ENCODE assay signal across 1 cellular context in the genomic region with DNA sequence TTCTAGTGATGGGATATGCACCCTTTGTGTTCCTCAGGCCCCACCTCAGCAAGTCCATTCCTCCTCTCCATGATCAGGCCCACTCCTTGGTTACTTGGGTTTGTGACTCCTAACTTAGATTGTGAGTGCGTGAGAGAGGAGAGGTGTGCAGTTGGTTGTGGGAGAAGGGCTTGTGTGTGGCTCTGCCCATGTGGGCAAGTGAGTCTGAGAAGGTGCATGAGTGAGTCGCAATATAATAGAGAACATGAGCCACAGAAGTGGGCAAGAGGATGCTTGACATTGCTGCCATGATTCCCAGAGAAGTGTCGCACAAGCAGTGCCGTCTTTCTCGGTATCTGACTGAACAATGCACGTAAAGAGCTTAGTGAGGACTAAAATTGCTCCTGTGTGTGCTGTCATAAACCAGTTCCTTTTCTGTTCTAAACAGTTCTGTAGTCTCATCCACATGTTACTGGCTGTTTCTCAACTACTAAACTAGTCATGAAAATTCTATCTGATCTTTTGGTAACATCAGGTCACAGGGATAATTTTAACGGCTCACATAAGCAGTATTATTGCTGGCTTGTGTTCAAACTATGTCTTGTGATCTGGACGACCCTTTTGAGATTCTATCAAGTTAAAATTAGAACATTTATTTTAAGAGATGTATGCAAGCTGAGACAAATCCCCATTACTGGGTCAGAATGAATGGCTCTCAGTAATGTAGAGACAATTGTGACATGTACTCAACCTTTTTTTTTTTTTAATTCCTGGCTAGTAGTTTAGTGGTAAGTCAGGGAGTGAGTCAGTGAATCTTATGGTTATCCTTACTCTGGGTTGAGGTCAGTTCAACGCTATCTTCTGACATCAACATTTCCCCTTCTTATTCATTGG.
TF ChIP-seq lines count a peak whose summit lies in the region.

No MANE protein-coding gene starts in this region.

TF ChIP-seq in GM23338, 12 proteins besides CTCF, POLR2A, EP300 and RAD21:
- TF ChIP-seq CREB1 (CRISPR knock-in tag; IDR thresholded peaks at IDR 0.05; ENCODE audit: low read depth) (no peak), ZNF114 (CRISPR knock-in tag; IDR thresholded peaks at IDR 0.05) (no peak), REST (IDR thresholded peaks at IDR 0.05; ENCODE audit: unreplicated experiment) (no peak), NANOG (IDR thresholded peaks at IDR 0.05; ENCODE audit: borderline replicate concordance) (no peak), EZH2 (IDR thresholded peaks at IDR 0.05; ENCODE audit: low read depth, unreplicated experiment) (no peak), POLR2AphosphoS5 (IDR thresholded peaks at IDR 0.05; ENCODE audit: low read depth) (no peak), EZH2phosphoT487 (IDR thresholded peaks at IDR 0.05; ENCODE audit: unreplicated experiment) (no peak)
- TF ChIP-seq, protein P1, sequence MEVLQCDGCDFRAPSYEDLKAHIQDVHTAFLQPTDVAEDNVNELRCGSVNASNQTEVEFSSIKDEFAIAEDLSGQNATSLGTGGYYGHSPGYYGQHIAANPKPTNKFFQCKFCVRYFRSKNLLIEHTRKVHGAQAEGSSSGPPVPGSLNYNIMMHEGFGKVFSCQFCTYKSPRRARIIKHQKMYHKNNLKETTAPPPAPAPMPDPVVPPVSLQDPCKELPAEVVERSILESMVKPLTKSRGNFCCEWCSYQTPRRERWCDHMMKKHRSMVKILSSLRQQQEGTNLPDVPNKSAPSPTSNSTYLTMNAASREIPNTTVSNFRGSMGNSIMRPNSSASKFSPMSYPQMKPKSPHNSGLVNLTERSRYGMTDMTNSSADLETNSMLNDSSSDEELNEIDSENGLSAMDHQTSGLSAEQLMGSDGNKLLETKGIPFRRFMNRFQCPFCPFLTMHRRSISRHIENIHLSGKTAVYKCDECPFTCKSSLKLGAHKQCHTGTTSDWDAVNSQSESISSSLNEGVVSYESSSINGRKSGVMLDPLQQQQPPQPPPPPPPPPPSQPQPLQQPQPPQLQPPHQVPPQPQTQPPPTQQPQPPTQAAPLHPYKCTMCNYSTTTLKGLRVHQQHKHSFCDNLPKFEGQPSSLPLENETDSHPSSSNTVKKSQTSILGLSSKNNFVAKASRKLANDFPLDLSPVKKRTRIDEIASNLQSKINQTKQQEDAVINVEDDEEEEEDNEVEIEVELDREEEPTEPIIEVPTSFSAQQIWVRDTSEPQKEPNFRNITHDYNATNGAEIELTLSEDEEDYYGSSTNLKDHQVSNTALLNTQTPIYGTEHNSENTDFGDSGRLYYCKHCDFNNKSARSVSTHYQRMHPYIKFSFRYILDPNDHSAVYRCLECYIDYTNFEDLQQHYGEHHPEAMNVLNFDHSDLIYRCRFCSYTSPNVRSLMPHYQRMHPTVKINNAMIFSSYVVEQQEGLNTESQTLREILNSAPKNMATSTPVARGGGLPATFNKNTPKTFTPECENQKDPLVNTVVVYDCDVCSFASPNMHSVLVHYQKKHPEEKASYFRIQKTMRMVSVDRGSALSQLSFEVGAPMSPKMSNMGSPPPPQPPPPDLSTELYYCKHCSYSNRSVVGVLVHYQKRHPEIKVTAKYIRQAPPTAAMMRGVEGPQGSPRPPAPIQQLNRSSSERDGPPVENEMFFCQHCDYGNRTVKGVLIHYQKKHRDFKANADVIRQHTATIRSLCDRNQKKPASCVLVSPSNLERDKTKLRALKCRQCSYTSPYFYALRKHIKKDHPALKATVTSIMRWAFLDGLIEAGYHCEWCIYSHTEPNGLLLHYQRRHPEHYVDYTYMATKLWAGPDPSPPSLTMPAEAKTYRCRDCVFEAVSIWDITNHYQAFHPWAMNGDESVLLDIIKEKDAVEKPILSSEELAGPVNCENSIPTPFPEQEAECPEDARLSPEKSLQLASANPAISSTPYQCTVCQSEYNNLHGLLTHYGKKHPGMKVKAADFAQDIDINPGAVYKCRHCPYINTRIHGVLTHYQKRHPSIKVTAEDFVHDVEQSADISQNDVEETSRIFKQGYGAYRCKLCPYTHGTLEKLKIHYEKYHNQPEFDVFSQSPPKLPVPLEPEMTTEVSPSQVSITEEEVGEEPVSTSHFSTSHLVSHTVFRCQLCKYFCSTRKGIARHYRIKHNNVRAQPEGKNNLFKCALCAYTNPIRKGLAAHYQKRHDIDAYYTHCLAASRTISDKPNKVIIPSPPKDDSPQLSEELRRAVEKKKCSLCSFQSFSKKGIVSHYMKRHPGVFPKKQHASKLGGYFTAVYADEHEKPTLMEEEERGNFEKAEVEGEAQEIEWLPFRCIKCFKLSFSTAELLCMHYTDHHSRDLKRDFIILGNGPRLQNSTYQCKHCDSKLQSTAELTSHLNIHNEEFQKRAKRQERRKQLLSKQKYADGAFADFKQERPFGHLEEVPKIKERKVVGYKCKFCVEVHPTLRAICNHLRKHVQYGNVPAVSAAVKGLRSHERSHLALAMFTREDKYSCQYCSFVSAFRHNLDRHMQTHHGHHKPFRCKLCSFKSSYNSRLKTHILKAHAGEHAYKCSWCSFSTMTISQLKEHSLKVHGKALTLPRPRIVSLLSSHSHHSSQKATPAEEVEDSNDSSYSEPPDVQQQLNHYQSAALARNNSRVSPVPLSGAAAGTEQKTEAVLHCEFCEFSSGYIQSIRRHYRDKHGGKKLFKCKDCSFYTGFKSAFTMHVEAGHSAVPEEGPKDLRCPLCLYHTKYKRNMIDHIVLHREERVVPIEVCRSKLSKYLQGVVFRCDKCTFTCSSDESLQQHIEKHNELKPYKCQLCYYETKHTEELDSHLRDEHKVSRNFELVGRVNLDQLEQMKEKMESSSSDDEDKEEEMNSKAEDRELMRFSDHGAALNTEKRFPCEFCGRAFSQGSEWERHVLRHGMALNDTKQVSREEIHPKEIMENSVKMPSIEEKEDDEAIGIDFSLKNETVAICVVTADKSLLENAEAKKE (CRISPR knock-in tag; IDR thresholded peaks at IDR 0.05): no peak
